ENCODE assay signal across 18 cellular contexts in the genomic region with DNA sequence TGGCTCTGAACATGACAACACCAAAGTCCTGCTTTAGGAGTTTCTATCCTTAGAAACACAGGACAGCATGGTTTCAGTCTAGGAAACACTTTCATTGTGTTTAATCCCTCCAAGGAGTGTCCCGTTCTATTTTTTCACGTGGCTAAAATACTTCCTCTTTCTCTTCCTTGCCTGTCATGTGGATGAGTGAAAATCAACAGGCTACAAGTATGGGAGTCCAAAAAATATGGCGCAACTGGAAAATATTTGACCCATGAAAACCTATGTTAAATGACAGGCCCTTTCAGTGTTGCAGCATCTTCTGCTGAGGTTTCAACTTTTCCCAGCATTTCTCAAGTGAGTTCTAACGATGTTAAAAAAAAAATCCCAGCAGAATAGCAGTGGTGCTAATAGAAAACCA.
A peak's percentile ranks its signal among the peaks of the same experiment; 100 is the strongest.
DNase-seq lines count a peak whose midpoint lies in the region; TF ChIP-seq lines count a peak whose summit lies in the region.
"Had no signal": no experiment of that assay in that cellular context is flagged by ENCODE, and none has a peak within 500 bp of the region (broad histone marks: within the 10 kb centered on the region; RNA-seq: fewer than 3 reads in every experiment).

No MANE protein-coding gene starts in this region.

- no peaks in the 10 kb centered on the region for H3K9me2 ChIP-seq in hepatocyte (replicated peaks; ENCODE audit: insufficient read depth)

- no peaks in the 10 kb centered on the region for H3K27me3 ChIP-seq in hepatocyte
- H3K27me3 ChIP-seq in ascending aorta: no peaks in the 10 kb centered on the region
- H3K27me3 ChIP-seq: adrenal gland, spleen had no signal

- CTCF ChIA-PET in activated CD4-positive, alpha-beta memory T cell treated with anti-CD3 and anti-CD28 coated beads, Interleukin-2, amount 10 ng/mL, durations not matched to agents 7 days and 5 days (lab: Charles Lee): no interaction called here

- TF ChIP-seq CTCF in hepatocyte (IDR thresholded peaks at IDR 0.05; ENCODE audit: poor library complexity) (no peak), ascending aorta (IDR thresholded peaks at IDR 0.05) (no peak)

- WGBS in hepatocyte (ENCODE audit: low lambda C conversion rate, missing lambda C conversion rate): 71% methylated on average over 4 of the region's 4 CpGs

- no peaks in the 10 kb centered on the region for H3K36me3 Mint-ChIP-seq in activated CD4-positive, alpha-beta memory T cell treated with anti-CD3 and anti-CD28 coated beads, Interleukin-2, amount 10 ng/mL, durations not matched to agents 7 days and 5 days (ENCODE audit: low read depth)
- H3K36me3 Mint-ChIP-seq: activated CD4-positive, alpha-beta memory T cell treated with anti-CD3 and anti-CD28 coated beads for 36 hours had no signal

- POLR2A ChIA-PET in activated CD4-positive, alpha-beta memory T cell treated with anti-CD3 and anti-CD28 coated beads, Interleukin-2, amount 10 ng/mL, durations not matched to agents 7 days and 5 days (lab: Charles Lee): no interaction called here

- H4K20me1 ChIP-seq in hepatocyte (ENCODE audit: insufficient read depth, poor library complexity, severe bottlenecking): no peaks in the 10 kb centered on the region

- no peaks in the 10 kb centered on the region for H3K4me1 ChIP-seq in hepatocyte (ENCODE audit: insufficient read depth)
- peaks cover 0 to 5% of the 10 kb centered on the region in 2 donors for H3K4me1 ChIP-seq in ascending aorta
- H3K4me1 ChIP-seq: adrenal gland had no signal

- in situ Hi-C loops in KBM-7 (cut with MboI; ENCODE audit: low pct_unique_long_range_greater_than_20kb, low sequenced_read_pairs): no loop called here

- H3K4me3 ChIP-seq in hepatocyte (no peak overlapping the region), ascending aorta (no peak overlapping the region)
- H3K4me3 ChIP-seq: adrenal gland, SK-N-MC, spleen had no signal

- H2AFZ ChIP-seq in hepatocyte: no peak overlapping the region

- H3K9me3 ChIP-seq in hepatocyte (ENCODE audit: low read depth) (no peaks in the 10 kb centered on the region), ascending aorta (no peaks in the 10 kb centered on the region)
- H3K9me3 ChIP-seq: adrenal gland, spleen had no signal

- H3K9me3 Mint-ChIP-seq in activated CD4-positive, alpha-beta memory T cell treated with anti-CD3 and anti-CD28 coated beads, Interleukin-2, amount 10 ng/mL, durations not matched to agents 7 days and 5 days: no peaks in the 10 kb centered on the region
- H3K9me3 Mint-ChIP-seq: activated CD4-positive, alpha-beta memory T cell treated with anti-CD3 and anti-CD28 coated beads for 36 hours had no signal

- H3K27ac ChIP-seq in hepatocyte (peak overlapping the region; percentile 65), ascending aorta (no peak overlapping the region)
- H3K27ac ChIP-seq: adrenal gland, SK-N-MC had no signal

- no peaks in the 10 kb centered on the region for H3K36me3 ChIP-seq in hepatocyte (replicated peaks; ENCODE audit: insufficient read depth, low read depth)
- no peaks in the 10 kb centered on the region for H3K36me3 ChIP-seq in ascending aorta
- H3K36me3 ChIP-seq: adrenal gland, spleen had no signal

- H3K4me3 Mint-ChIP-seq in activated CD4-positive, alpha-beta memory T cell treated with anti-CD3 and anti-CD28 coated beads, Interleukin-2, amount 10 ng/mL, durations not matched to agents 7 days and 5 days: no peak overlapping the region
- H3K4me3 Mint-ChIP-seq: activated CD4-positive, alpha-beta memory T cell treated with anti-CD3 and anti-CD28 coated beads for 36 hours had no signal

- H3K27ac Mint-ChIP-seq in activated CD4-positive, alpha-beta memory T cell treated with anti-CD3 and anti-CD28 coated beads, Interleukin-2, amount 10 ng/mL, durations not matched to agents 7 days and 5 days: no peak overlapping the region
- H3K27ac Mint-ChIP-seq: activated CD4-positive, alpha-beta memory T cell treated with anti-CD3 and anti-CD28 coated beads for 36 hours had no signal

- DNase-seq in KBM-7: peak; percentile 65
- DNase-seq in amniotic epithelial cell (ENCODE audit: low read depth): peak; percentile 91
- DNase-seq in hepatocyte (ENCODE audit: low spot score): no peak
- DNase-seq in stromal cell of bone marrow (ENCODE audit: low read depth): peak; percentile 43
- no peak for DNase-seq in effector CD8-positive, alpha-beta T cell (lab: John Stamatoyannopoulos, UW)
- DNase-seq in activated CD4-positive, alpha-beta memory T cell treated with anti-CD3 and anti-CD28 coated beads, Interleukin-2, amount 10 ng/mL, durations not matched to agents 7 days and 5 days: no peak
- DNase-seq in ascending aorta (ENCODE audit: low spot score in 2 of 2): no peak
- no peak for DNase-seq in NCI-H1092 treated with DMSO at 0.1 percent for 48 hours (lab: John Stamatoyannopoulos, UW)
- DNase-seq: activated CD4-positive, alpha-beta memory T cell treated with anti-CD3 and anti-CD28 coated beads for 36 hours; activated T-cell treated with anti-CD3 and anti-CD28 coated beads, Interleukin-2, amount 50 U/mL, for 48 hours; adrenal gland; DMS 273 treated with DMSO at 0.1 percent for 48 hours; left colon; NCI-H187; NCI-H446; stimulated activated naive CD4-positive, alpha-beta T cell treated with Interleukin-2 at 50 U/mL for 16 hours had no signal

- no peaks in the 10 kb centered on the region for H3K79me2 ChIP-seq in hepatocyte

- peaks cover 14% of the 10 kb centered on the region for H3K4me1 Mint-ChIP-seq in activated CD4-positive, alpha-beta memory T cell treated with anti-CD3 and anti-CD28 coated beads, Interleukin-2, amount 10 ng/mL, durations not matched to agents 7 days and 5 days

- H3K27me3 Mint-ChIP-seq in activated CD4-positive, alpha-beta memory T cell treated with anti-CD3 and anti-CD28 coated beads, Interleukin-2, amount 10 ng/mL, durations not matched to agents 7 days and 5 days: no peaks in the 10 kb centered on the region
- H3K27me3 Mint-ChIP-seq: activated CD4-positive, alpha-beta memory T cell treated with anti-CD3 and anti-CD28 coated beads for 36 hours had no signal

- H3K4me2 ChIP-seq in hepatocyte: no peak overlapping the region

- intact Hi-C loops in ascending aorta (cut with DNase I): no loop called here

Comparison
In these comparisons a context has a peak if more than half of its experiments do, and no peak if none do; other contexts are left out.
1. DNase-seq: peak in KBM-7 (single experiment), amniotic epithelial cell (single experiment) and stromal cell of bone marrow (single experiment); none in hepatocyte (single experiment), effector CD8-positive, alpha-beta T cell (single experiment), activated CD4-positive, alpha-beta memory T cell treated with anti-CD3 and anti-CD28 coated beads, Interleukin-2, amount 10 ng/mL, durations not matched to agents 7 days and 5 days (single experiment), ascending aorta (0 of 2) and NCI-H1092 treated with DMSO at 0.1 percent for 48 hours (single experiment).